In the genomic region with DNA sequence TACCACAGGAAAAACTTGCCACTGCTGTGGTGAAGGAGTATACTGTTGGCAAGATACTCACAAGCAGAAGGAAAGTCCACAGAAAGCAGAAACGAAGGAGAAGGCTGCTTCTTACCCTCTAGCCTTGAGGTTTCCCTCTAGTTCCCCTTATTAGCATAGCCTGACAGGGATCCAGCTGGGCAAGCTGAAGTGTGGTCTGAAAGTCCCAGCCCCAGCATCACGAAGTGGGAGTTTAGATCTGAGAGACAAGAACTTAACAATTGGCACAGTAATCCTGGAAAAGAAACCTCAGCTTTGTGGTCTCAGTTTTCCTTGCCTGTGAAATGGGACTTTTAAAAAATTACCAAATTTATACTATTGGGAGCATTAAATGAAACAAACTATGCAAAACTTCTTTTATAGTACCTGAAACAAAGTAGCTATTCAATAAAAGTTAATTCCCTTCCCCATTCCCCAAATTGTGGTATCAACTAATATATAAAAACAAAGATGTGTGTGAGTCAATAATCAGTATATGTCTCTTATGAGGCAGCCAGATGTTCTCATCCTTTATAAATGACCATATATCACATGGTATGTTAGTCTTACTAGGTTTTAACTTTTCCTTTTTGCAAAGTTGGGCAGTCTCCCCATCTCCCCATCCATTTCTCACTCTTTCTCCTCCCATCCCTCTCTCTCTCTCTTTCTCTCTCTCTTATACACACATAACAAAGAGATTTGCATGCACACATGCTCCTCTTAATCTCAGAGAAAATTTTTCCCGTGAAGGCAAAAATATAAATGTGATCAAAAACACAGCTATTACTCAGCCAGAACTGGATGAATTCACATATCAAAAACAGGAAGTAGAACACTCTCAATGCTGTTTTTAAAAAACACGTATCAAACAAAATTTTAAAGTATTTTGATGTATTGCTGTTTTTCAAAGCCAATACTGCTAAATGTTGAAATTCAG, we compare ENCODE assay signal across 12 cellular contexts. TPM values are rescaled to one million over a fixed set of nuclear protein-coding genes. Genes with fewer than 3 reads are reported as not detected.
DNase-seq lines count a peak whose midpoint lies in the region; ATAC-seq, FAIRE-seq and TF ChIP-seq lines count a peak whose summit lies in the region.
"Had no signal": no experiment of that assay in that cellular context is flagged by ENCODE, and none has a peak within 500 bp of the region (broad histone marks: within the 10 kb centered on the region; RNA-seq: fewer than 3 reads in every experiment).

No MANE protein-coding gene starts in this region.

- H4K5ac ChIP-seq in IMR-90 (ENCODE audit: low read depth, low read length), result peak overlapping the region; percentile 30; the same call in 1 of the 2 replicates

- TF ChIP-seq EP300 in GM12878 (IDR thresholded peaks at IDR 0.05; ENCODE audit: borderline replicate concordance in 1 of 2, control insufficient read depth in 1 of 2, low read depth in 2 of 2, low read length in 2 of 2), result no peak

- H3K4me3 ChIP-seq in AG10803 (ENCODE audit: low read length) (no peak overlapping the region; the same call in 1 of the 2 replicates), IMR-90 (ENCODE audit: insufficient read depth, low read depth, low read length) (no peak overlapping the region), GM12878 (no peak overlapping the region), vagina (no peak overlapping the region)
- H3K4me3 ChIP-seq: esophagus squamous epithelium had no signal

- H3K9ac ChIP-seq in IMR-90 (ENCODE audit: low read depth, low read length) (no peak overlapping the region), GM12878 (ENCODE audit: control insufficient read depth, insufficient read depth, low read length) (no peak overlapping the region)

- RAD21 ChIA-PET in GM12878 (lab: Charles Lee; ENCODE audit: unreplicated experiment), result interaction anchor here (0.6 to 1.3 kb wide), 2 partner anchors 9 to 56 kb away, joined by 3 read pairs; no protein-coding TSS in a partner anchor

- H3K4me2 ChIP-seq in IMR-90 (ENCODE audit: low read depth, low read length), result peak overlapping the region; percentile 32
- peak overlapping the region; percentile 55; the same call in 1 of the 2 replicates for H3K4me2 ChIP-seq in GM12878 (ENCODE audit: control insufficient read depth, insufficient read depth)

- no peak for TF ChIP-seq RAD21 in IMR-90 (IDR thresholded peaks at IDR 0.05; ENCODE audit: low read length)
- no peak for TF ChIP-seq RAD21 in GM12878 (IDR thresholded peaks at IDR 0.05; ENCODE audit: insufficient read depth, low read depth, low read length)

- peak; percentile 35 for FAIRE-seq in GM12878 (lab: Jason Lieb, UNC)

- peak; percentile 65 for DNase-seq in AG10803 (ENCODE audit: low read depth)
- DNase-seq in IMR-90, result peak; percentile 9
- DNase-seq in GM12878 (ENCODE audit: low read depth, low spot score), result no peak
- DNase-seq in activated effector memory CD4-positive, alpha-beta T cell treated with Interleukin-2 at 50 U/mL for 16 hours, result no peak
- DNase-seq in NCI-H446 treated with DMSO at 0.1 percent for 48 hours (lab: John Stamatoyannopoulos, UW), result no peak
- DNase-seq in vagina (ENCODE audit: extremely low spot score in 2 of 2), result no peak
- DNase-seq in activated CD4-positive, alpha-beta T cell treated with anti-CD3 and anti-CD28 coated beads for 1 hour, result no peak
- DNase-seq: caudate nucleus, esophagus squamous epithelium, SHP77 had no signal

- H2BK120ac ChIP-seq in IMR-90 (ENCODE audit: low read depth, low read length), result peak overlapping the region; percentile 71

- no peak overlapping the region for H2AK5ac ChIP-seq in IMR-90 (ENCODE audit: low read depth, low read length)

- no TSS peak for BruUV-seq in IMR-90 (replicated peaks; lab: Mats Ljungman, UMichigan)
- BruUV-seq in GM12878 (replicated peaks; lab: Mats Ljungman, UMichigan), result no TSS peak

- H3K9me1 ChIP-seq in IMR-90 (ENCODE audit: insufficient read depth, low read length), result peaks cover 3% of the 10 kb centered on the region; the same call in 1 of the 2 replicates

- H3K79me2 ChIP-seq in GM12878 (ENCODE audit: control insufficient read depth, insufficient read depth, low read length), result no peaks in the 10 kb centered on the region; the same call in 1 of the 2 replicates

- peak overlapping the region; percentile 58; the same call in 1 of the 2 replicates for H4K91ac ChIP-seq in IMR-90 (ENCODE audit: insufficient read depth, low read depth, low read length)

- H2BK15ac ChIP-seq in IMR-90 (ENCODE audit: low read depth, low read length), result peak overlapping the region; percentile 83; the same call in 2 of the 3 replicates

- H2BK5ac ChIP-seq in IMR-90 (ENCODE audit: low read depth, low read length, poor library complexity, severe bottlenecking), result peak overlapping the region; percentile 21

- H4K20me1 ChIP-seq in IMR-90 (ENCODE audit: insufficient read depth, low read length) (no peaks in the 10 kb centered on the region), GM12878 (ENCODE audit: control insufficient read depth, insufficient read depth) (no peaks in the 10 kb centered on the region)

- H3K4me1 ChIP-seq in IMR-90 (ENCODE audit: control insufficient read depth, insufficient read depth, low read length) (peaks cover 5% of the 10 kb centered on the region; the same call in 1 of the 2 replicates), GM12878 (ENCODE audit: control insufficient read depth, insufficient read depth, low read length) (peaks cover 11% of the 10 kb centered on the region), vagina (no peaks in the 10 kb centered on the region)
- H3K4me1 ChIP-seq: esophagus squamous epithelium had no signal

- no CpG with 5 or more reads among the region's 4 CpGs for WGBS in IMR-90 (ENCODE audit: extremely low coverage in 2 of 2, insufficient read length in 1 of 2), 2 experiments
- 19% methylated on average over 3 of the region's 4 CpGs for WGBS in GM12878 (ENCODE audit: insufficient coverage, insufficient replicate concordance, low lambda C conversion rate, missing lambda C conversion rate)

- H3K27ac ChIP-seq in IMR-90 (ENCODE audit: insufficient read depth, low read length) (no peak overlapping the region), GM12878 (ENCODE audit: control insufficient read depth, insufficient read depth) (peak overlapping the region; percentile 65), vagina (no peak overlapping the region)
- H3K27ac ChIP-seq: esophagus squamous epithelium had no signal

- H3K79me1 ChIP-seq in IMR-90 (ENCODE audit: low read depth in 1 of 2, low read length in 2 of 2), result peaks cover 3 to 5% of the 10 kb centered on the region in 2 experiments; a peak in 3 of 4 replicates

- H3K27me3 ChIP-seq in IMR-90 (ENCODE audit: control insufficient read depth, insufficient read depth, low read length) (no peaks in the 10 kb centered on the region), GM12878 (replicated peaks in 1 of 2; ENCODE audit: control insufficient read depth in 2 of 2, insufficient read depth in 2 of 2, low read length in 1 of 2) (no peaks in the 10 kb centered on the region), vagina (no peaks in the 10 kb centered on the region)
- H3K27me3 ChIP-seq: esophagus squamous epithelium, tibial nerve had no signal

- H2BK20ac ChIP-seq in IMR-90 (ENCODE audit: low read depth, low read length), result peak overlapping the region; percentile 13; the same call in 1 of the 2 replicates

- H3K9me3 ChIP-seq in IMR-90 (ENCODE audit: control insufficient read depth, insufficient read depth, low read length), result no peaks in the 10 kb centered on the region
- no peaks in the 10 kb centered on the region; the same call in 1 of the 3 replicates for H3K9me3 ChIP-seq in GM12878 (replicated peaks; ENCODE audit: control insufficient read depth, insufficient read depth, low read length)
- no peaks in the 10 kb centered on the region for H3K9me3 ChIP-seq in vagina
- H3K9me3 ChIP-seq: esophagus squamous epithelium, tibial nerve had no signal

- dilution Hi-C loops in IMR-90 (cut with HindIII; ENCODE audit: low sequenced_read_pairs, unreplicated experiment), result no loop called here

- ATAC-seq in GM21515 (IDR thresholded peaks at IDR 0.05; ENCODE audit: unreplicated experiment) (peak; percentile 59), IMR-90 (ENCODE audit: low read depth) (no peak; the same call in 1 of the 2 replicates), GM12878 (peak; percentile 86)

- no peaks in the 10 kb centered on the region for H3K36me3 ChIP-seq in IMR-90 (ENCODE audit: control insufficient read depth, insufficient read depth, low read length)
- peaks cover 2 to 5% of the 10 kb centered on the region in 2 experiments; a peak in 2 of 4 replicates for H3K36me3 ChIP-seq in GM12878 (ENCODE audit: control insufficient read depth in 2 of 2, insufficient read depth in 2 of 2, low read length in 1 of 2)
- no peaks in the 10 kb centered on the region for H3K36me3 ChIP-seq in vagina
- H3K36me3 ChIP-seq: esophagus squamous epithelium had no signal

- POLR2A ChIA-PET in IMR-90 (lab: Charles Lee; ENCODE audit: unreplicated experiment), result no interaction called here
- POLR2A ChIA-PET in GM12878 (lab: Charles Lee), result interaction anchor here (0.8 kb wide), 1 partner anchor 333 kb away, joined by 3 read pairs; no protein-coding TSS in a partner anchor

- no peak overlapping the region for H3K23ac ChIP-seq in IMR-90 (ENCODE audit: low read depth, low read length)

- H3K18ac ChIP-seq in IMR-90 (ENCODE audit: low read depth, low read length), result peak overlapping the region; percentile 25; the same call in 1 of the 2 replicates

- SMC1A ChIA-PET in GM12878 (lab: Charles Lee; ENCODE audit: uncharacterized antibody, unreplicated experiment), result interaction anchor here (0.5 to 1.4 kb wide), 4 partner anchors 11 to 296 kb away, joined by 3 to 6 read pairs (median 4); no protein-coding TSS in a partner anchor

- CTCF ChIA-PET in IMR-90 (lab: Yijun Ruan, JAX), result no interaction called here
- CTCF ChIA-PET in GM12878 (lab: Yijun Ruan, JAX), result interaction anchor here (1.2 to 1.4 kb wide), 2 partner anchors 10 to 15 kb away, joined by 3 to 4 read pairs; no protein-coding TSS in a partner anchor

- in situ Hi-C loops in IMR-90 (cut with MboI; ENCODE audit: low sequenced_read_pairs) (no loop called here), GM12878 (cut with MboI) (no loop called here)

- intact Hi-C loops in IMR-90 (cut with micrococcal nuclease), result loop anchor here (5.0 kb wide), 1 partner anchor 101 kb away; no protein-coding TSS in a partner anchor
- intact Hi-C loops in GM12878 (cut with micrococcal nuclease; ENCODE audit: unreplicated experiment), result no loop called here
- intact Hi-C loops in vagina (cut with DNase I), result no loop called here

- peak overlapping the region; percentile 72 for H3K14ac ChIP-seq in IMR-90 (replicated peaks; ENCODE audit: low read depth, low read length)

- peak overlapping the region; percentile 48 for H2AK9ac ChIP-seq in IMR-90 (replicated peaks; ENCODE audit: low read depth, low read length, poor library complexity)

- TF ChIP-seq POLR2A in IMR-90 (IDR thresholded peaks at IDR 0.05; ENCODE audit: low read depth, low read length) (no peak), GM12878 (IDR thresholded peaks at IDR 0.05; ENCODE audit: low read depth, low read length) (no peak), vagina (IDR thresholded peaks at IDR 0.05) (no peak)

- no peak overlapping the region for H3K56ac ChIP-seq in IMR-90 (ENCODE audit: extremely low read depth, insufficient read depth, low read length)

- H3K4ac ChIP-seq in IMR-90 (ENCODE audit: low read depth, low read length), result peak overlapping the region; percentile 83

- no peak overlapping the region for H2AFZ ChIP-seq in IMR-90 (replicated peaks; ENCODE audit: low read length, poor library complexity)
- H2AFZ ChIP-seq in GM12878 (ENCODE audit: control insufficient read depth, low read depth, low read length), result peak overlapping the region; percentile 4; the same call in 1 of the 2 replicates

- H4K8ac ChIP-seq in IMR-90 (ENCODE audit: low read depth in 2 of 2, low read length in 2 of 2), result peak overlapping the region; percentile 20 to 73; a peak in 2 of 4 replicates

- TF ChIP-seq CTCF in AG10803 (conservative IDR thresholded peaks at IDR 0.05; ENCODE audit: low read length), result no peak
- no peak for TF ChIP-seq CTCF in IMR-90 (conservative IDR thresholded peaks at IDR 0.05; ENCODE audit: low read depth, low read length)
- no peak for TF ChIP-seq CTCF in GM12878 (IDR thresholded peaks at IDR 0.05 in 2 of 3, conservative IDR thresholded peaks at IDR 0.05 in 1 of 3; ENCODE audit: control insufficient read depth in 2 of 3, extremely low read depth in 1 of 3, insufficient read depth in 1 of 3, low read depth in 3 of 3, low read length in 3 of 3)
- TF ChIP-seq CTCF in vagina (IDR thresholded peaks at IDR 0.05), result no peak

RNA-seq across cellular contexts. Expression of gene SCFD2, which starts 57.8 kb away (rescaled TPM):
- total RNA-seq in IMR-90 (2012; rRNA removed) (51.9 and 62.4 TPM in 2 replicates), GM12878 (2014; rRNA removed) (36.8 and 37.3 TPM in 2 replicates), GM12878 (2014; rRNA removed; fragmentation: Illumina TruSeq; extraction: Trizol) (25.1 TPM in 2 replicates), GM12878 (2021) (30.5 and 33.4 TPM in 2 replicates), vagina (33.1 TPM)
- polyA plus RNA-seq in IMR-90 (2012; rRNA removed) (18.9 and 19.8 TPM in 2 replicates), GM12878 (2011; rRNA removed) (20.0 and 22.9 TPM in 2 replicates), GM12878 (2014; fragmentation: Illumina TruSeq; extraction: Trizol) (19.0 and 19.3 TPM in 2 replicates), GM12878 (2014; fragmentation: Nextera tagmentation; extraction: Ambion mirVana) (1 to 10 TPM; 4.8 to 7.2 TPM), GM12878 (2014; rRNA removed) (24.2 and 24.7 TPM in 2 replicates), GM12878 (2016; fragmentation: Nextera tagmentation; extraction: Ambion mirVana) (10 to 100 TPM; 31.6 to 37.6 TPM)
- polyA plus RNA-seq in IMR-90 (2012; cell fraction: cytosol; rRNA removed), result 12.1 and 13.6 TPM in 2 replicates
- polyA plus RNA-seq in IMR-90 (2012; cell fraction: nucleus; rRNA removed; ENCODE audit: low replicate concordance), result 9.8 and 11.1 TPM in 2 replicates
- 187 and 204 TPM in 2 replicates for total RNA-seq in GM12878 (2013; cell fraction: nucleolus; rRNA removed)
- 6.9 TPM for polyA plus RNA-seq in GM12878 (2011; ENCODE audit: low read depth)
- 25.3 and 39.2 TPM in 2 replicates for polyA plus RNA-seq in GM12878 (2011; cell fraction: cytosol; rRNA removed)
- polyA plus RNA-seq in GM12878 (2011; cell fraction: nucleus; rRNA removed), result 25.8 and 40.2 TPM in 2 replicates
- 9.7 and 11.7 TPM in 2 replicates for polyA plus RNA-seq in GM12878 (2012)
- polyA minus RNA-seq in GM12878 (2011; rRNA and poly(A)+ RNA removed), result 84.5 and 122 TPM in 2 replicates
- 7.2 and 13.9 TPM in 2 replicates for polyA minus RNA-seq in GM12878 (2011; cell fraction: cytosol; rRNA and poly(A)+ RNA removed)
- 107 and 197 TPM in 2 replicates for polyA minus RNA-seq in GM12878 (2011; cell fraction: nucleus; rRNA and poly(A)+ RNA removed)

Comparison
In these comparisons a context has a peak if more than half of its experiments do, and no peak if none do; other contexts are left out.
1. DNase-seq: peak in AG10803 (single experiment) and IMR-90 (single experiment); none in GM12878 (single experiment), activated effector memory CD4-positive, alpha-beta T cell treated with Interleukin-2 at 50 U/mL for 16 hours (single experiment), NCI-H446 treated with DMSO at 0.1 percent for 48 hours (single experiment), vagina (0 of 2) and activated CD4-positive, alpha-beta T cell treated with anti-CD3 and anti-CD28 coated beads for 1 hour (single experiment).